In the genomic region with DNA sequence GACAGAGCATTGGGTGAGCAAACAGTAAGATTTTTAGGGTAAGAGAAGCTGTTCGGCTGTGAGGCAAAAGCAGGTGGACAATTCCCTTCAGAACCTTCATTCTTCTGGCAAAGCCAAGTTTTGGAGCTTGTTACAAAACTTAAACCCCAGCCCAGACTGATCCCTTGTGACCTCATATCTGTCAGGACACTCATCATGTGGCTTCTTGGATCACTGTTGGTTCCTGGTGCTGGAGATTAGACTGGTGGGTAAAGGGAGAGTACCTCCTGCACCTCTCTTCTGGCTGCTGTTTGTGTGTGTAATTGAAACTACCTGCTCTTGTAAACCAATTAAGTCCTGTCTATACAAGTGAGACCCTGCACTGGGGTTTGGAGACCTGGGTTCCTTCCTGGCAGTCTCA, we compare ENCODE assay signal across 13 cellular contexts. TPM values are rescaled to one million over a fixed set of nuclear protein-coding genes. Genes with fewer than 3 reads are reported as not detected.
A peak's percentile ranks its signal among the peaks of the same experiment; 100 is the strongest.
DNase-seq lines count a peak whose midpoint lies in the region; ATAC-seq and TF ChIP-seq lines count a peak whose summit lies in the region.
"Had no signal": no experiment of that assay in that cellular context is flagged by ENCODE, and none has a peak within 500 bp of the region (broad histone marks: within the 10 kb centered on the region; RNA-seq: fewer than 3 reads in every experiment).

No MANE protein-coding gene starts in this region.

- peak; percentile 40 for ATAC-seq in activated CD4-positive, alpha-beta T cell treated with anti-CD3 and anti-CD28 coated beads for 36 hours
- ATAC-seq in GM21515 (IDR thresholded peaks at IDR 0.05; ENCODE audit: unreplicated experiment): no peak
- ATAC-seq: T-helper 17 cell had no signal

- H3K36me3 Mint-ChIP-seq in activated CD4-positive, alpha-beta T cell treated with anti-CD3 and anti-CD28 coated beads for 36 hours (ENCODE audit: low read depth): peaks cover 10% of the 10 kb centered on the region
- H3K36me3 Mint-ChIP-seq in neural progenitor cell: peaks cover 11% of the 10 kb centered on the region

- peaks cover 62% of the 10 kb centered on the region for H3K4me1 Mint-ChIP-seq in activated CD4-positive, alpha-beta T cell treated with anti-CD3 and anti-CD28 coated beads for 36 hours
- H3K4me1 Mint-ChIP-seq in neural progenitor cell: peaks cover 33% of the 10 kb centered on the region

- no peak overlapping the region for H3K27ac Mint-ChIP-seq in activated CD4-positive, alpha-beta T cell treated with anti-CD3 and anti-CD28 coated beads for 36 hours
- H3K27ac Mint-ChIP-seq in neural progenitor cell: peak overlapping the region; percentile 79
- H3K27ac Mint-ChIP-seq: T-helper 17 cell had no signal

- intact Hi-C loops in activated CD4-positive, alpha-beta T cell treated with anti-CD3 and anti-CD28 coated beads for 36 hours (cut with DNase I, micrococcal nuclease): no loop called here
- intact Hi-C loops in mammary epithelial cell (cut with micrococcal nuclease): no loop called here

- H3K9me3 ChIP-seq in HEK293 (ENCODE audit: control insufficient read depth, insufficient read depth, low read depth, low read length) (no peaks in the 10 kb centered on the region), mammary epithelial cell (replicated peaks; ENCODE audit: insufficient read depth, low read length) (no peaks in the 10 kb centered on the region), neural progenitor cell (ENCODE audit: low read depth) (no peaks in the 10 kb centered on the region)
- H3K9me3 ChIP-seq: SJCRH30 had no signal

- POLR2A ChIA-PET in activated CD4-positive, alpha-beta T cell treated with anti-CD3 and anti-CD28 coated beads for 36 hours (lab: Charles Lee): no interaction called here
- POLR2A ChIA-PET in HEK293 (lab: Yijun Ruan, JAX): no interaction called here

- no peak overlapping the region for H3K4me2 ChIP-seq in mammary epithelial cell (ENCODE audit: insufficient read depth, low read depth, low read length)
- H3K4me2 ChIP-seq in neural progenitor cell: peak overlapping the region; percentile 22

- no peaks in the 10 kb centered on the region for H3K27me3 Mint-ChIP-seq in activated CD4-positive, alpha-beta T cell treated with anti-CD3 and anti-CD28 coated beads for 36 hours
- H3K27me3 Mint-ChIP-seq in neural progenitor cell (ENCODE audit: insufficient read depth, low read depth): no peaks in the 10 kb centered on the region
- H3K27me3 Mint-ChIP-seq: T-helper 17 cell had no signal

- H3K4me3 Mint-ChIP-seq in activated CD4-positive, alpha-beta T cell treated with anti-CD3 and anti-CD28 coated beads for 36 hours: no peak overlapping the region
- H3K4me3 Mint-ChIP-seq in neural progenitor cell: no peak overlapping the region
- H3K4me3 Mint-ChIP-seq: T-helper 17 cell had no signal

- no peak overlapping the region for H3K4me3 ChIP-seq in HEK293 (ENCODE audit: low read depth, low read length)
- H3K4me3 ChIP-seq in mammary epithelial cell (replicated peaks in 1 of 3; ENCODE audit: insufficient read depth in 1 of 3, low read depth in 2 of 3, low read length in 3 of 3): no peak overlapping the region
- no peak overlapping the region for H3K4me3 ChIP-seq in neural progenitor cell
- H3K4me3 ChIP-seq: SJCRH30 had no signal

- no TSS peak for BruUV-seq in mammary epithelial cell (replicated peaks; lab: Mats Ljungman, UMichigan)

- H3K9me3 Mint-ChIP-seq in activated CD4-positive, alpha-beta T cell treated with anti-CD3 and anti-CD28 coated beads for 36 hours (ENCODE audit: low read depth): no peaks in the 10 kb centered on the region
- H3K9me3 Mint-ChIP-seq in neural progenitor cell: no peaks in the 10 kb centered on the region

- H3K36me3 ChIP-seq in HEK293 (ENCODE audit: control insufficient read depth in 2 of 2, insufficient read depth in 1 of 2, low read length in 2 of 2): peaks cover 0 to 3% of the 10 kb centered on the region in 2 experiments; a peak in 1 of 3 replicates
- no peaks in the 10 kb centered on the region for H3K36me3 ChIP-seq in mammary epithelial cell (ENCODE audit: insufficient read depth, low read length)
- H3K36me3 ChIP-seq in neural progenitor cell: no peaks in the 10 kb centered on the region

- H3K4me1 ChIP-seq in HEK293 (ENCODE audit: control insufficient read depth, insufficient read depth, low read length): peaks cover 34% of the 10 kb centered on the region
- H3K4me1 ChIP-seq in mammary epithelial cell (ENCODE audit: insufficient read depth, low read length): peaks cover 23% of the 10 kb centered on the region
- peaks cover 30% of the 10 kb centered on the region for H3K4me1 ChIP-seq in neural progenitor cell

- peaks cover 100% of the 10 kb centered on the region for H3K79me2 ChIP-seq in mammary epithelial cell (ENCODE audit: insufficient read depth, low read length)
- peaks cover 100% of the 10 kb centered on the region for H3K79me2 ChIP-seq in neural progenitor cell (ENCODE audit: low read depth)

- H4K20me1 ChIP-seq in mammary epithelial cell (ENCODE audit: insufficient read depth, low read length) (peaks cover 36% of the 10 kb centered on the region), neural progenitor cell (ENCODE audit: low read depth) (peaks cover 97% of the 10 kb centered on the region)

- no peak for TF ChIP-seq CTCF in HEK293 (tag by site-specific recombination; IDR thresholded peaks at IDR 0.05)
- TF ChIP-seq CTCF in mammary epithelial cell (conservative IDR thresholded peaks at IDR 0.05 in 1 of 2, IDR thresholded peaks at IDR 0.05 in 1 of 2; ENCODE audit: extremely low read depth in 1 of 2, insufficient read depth in 1 of 2, low read depth in 1 of 2, low read length in 2 of 2): no peak
- no peak for TF ChIP-seq CTCF in neural progenitor cell (IDR thresholded peaks at IDR 0.05)

- H3K27me3 ChIP-seq in mammary epithelial cell (ENCODE audit: insufficient read depth, low read length): no peaks in the 10 kb centered on the region
- no peaks in the 10 kb centered on the region for H3K27me3 ChIP-seq in neural progenitor cell
- H3K27me3 ChIP-seq: SJCRH30 had no signal

- dilution Hi-C loops in mammary epithelial cell (cut with HindIII; ENCODE audit: low sequenced_read_pairs): no loop called here

- CTCF ChIA-PET in activated CD4-positive, alpha-beta T cell treated with anti-CD3 and anti-CD28 coated beads for 36 hours (lab: Charles Lee): interaction anchor here (1.2 kb wide), 1 partner anchor 17 kb away, joined by 3 read pairs; no protein-coding TSS in a partner anchor
- CTCF ChIA-PET in HEK293 (lab: Yijun Ruan, JAX): interaction anchor here (0.6 kb wide), 1 partner anchor 247 kb away, joined by 3 read pairs; no protein-coding TSS in a partner anchor
- CTCF ChIA-PET in mammary epithelial cell (lab: Charles Lee; ENCODE audit: low non-redundant PET): no interaction called here

- no peak for DNase-seq in activated CD4-positive, alpha-beta T cell treated with anti-CD3 and anti-CD28 coated beads for 36 hours
- no peak for DNase-seq in activated CD4-positive, alpha-beta T cell treated with anti-CD3 and anti-CD28 coated beads for 48 hours
- DNase-seq in mammary epithelial cell (no peak), neural progenitor cell (ENCODE audit: low spot score) (no peak), iPS-NIHi7 (ENCODE audit: extremely low spot score) (no peak), dermis blood vessel endothelial cell (no peak)
- DNase-seq: caudate nucleus; effector CD8-positive, alpha-beta T cell; SJCRH30; stimulated activated CD4-positive, alpha-beta T cell treated with anti-CD3 and anti-CD28 coated beads, Interleukin-2, amount 100 ng/mL, for 24 hours; T-helper 17 cell had no signal

- peaks cover 12% of the 10 kb centered on the region for H3F3A ChIP-seq in neural progenitor cell (ENCODE audit: low read depth)

- H2AFZ ChIP-seq in mammary epithelial cell (ENCODE audit: low read depth, low read length) (no peak overlapping the region), neural progenitor cell (replicated peaks) (no peak overlapping the region)

- no peak overlapping the region for H3K27ac ChIP-seq in HEK293 (ENCODE audit: extremely low read depth, low read depth, low read length)
- H3K27ac ChIP-seq in mammary epithelial cell (ENCODE audit: insufficient read depth, low read depth, low read length): no peak overlapping the region
- H3K27ac ChIP-seq in neural progenitor cell: peak overlapping the region; percentile 20
- H3K27ac ChIP-seq: SJCRH30 had no signal

- 100% methylated on average over 1 of the region's 1 CpG for WGBS in mammary epithelial cell (ENCODE audit: low coverage, missing lambda C conversion rate)

- H3K9ac ChIP-seq in mammary epithelial cell (ENCODE audit: insufficient read depth, low read length) (peak overlapping the region; percentile 20), neural progenitor cell (no peak overlapping the region)

- in situ Hi-C loops in mammary epithelial cell (cut with MboI; ENCODE audit: low sequenced_read_pairs in 2 of 2): no loop called here

TF ChIP-seq in HEK293, 187 proteins besides CTCF, POLR2A, EP300 and RAD21 (continues in another document):
- TF ChIP-seq, protein P1, sequence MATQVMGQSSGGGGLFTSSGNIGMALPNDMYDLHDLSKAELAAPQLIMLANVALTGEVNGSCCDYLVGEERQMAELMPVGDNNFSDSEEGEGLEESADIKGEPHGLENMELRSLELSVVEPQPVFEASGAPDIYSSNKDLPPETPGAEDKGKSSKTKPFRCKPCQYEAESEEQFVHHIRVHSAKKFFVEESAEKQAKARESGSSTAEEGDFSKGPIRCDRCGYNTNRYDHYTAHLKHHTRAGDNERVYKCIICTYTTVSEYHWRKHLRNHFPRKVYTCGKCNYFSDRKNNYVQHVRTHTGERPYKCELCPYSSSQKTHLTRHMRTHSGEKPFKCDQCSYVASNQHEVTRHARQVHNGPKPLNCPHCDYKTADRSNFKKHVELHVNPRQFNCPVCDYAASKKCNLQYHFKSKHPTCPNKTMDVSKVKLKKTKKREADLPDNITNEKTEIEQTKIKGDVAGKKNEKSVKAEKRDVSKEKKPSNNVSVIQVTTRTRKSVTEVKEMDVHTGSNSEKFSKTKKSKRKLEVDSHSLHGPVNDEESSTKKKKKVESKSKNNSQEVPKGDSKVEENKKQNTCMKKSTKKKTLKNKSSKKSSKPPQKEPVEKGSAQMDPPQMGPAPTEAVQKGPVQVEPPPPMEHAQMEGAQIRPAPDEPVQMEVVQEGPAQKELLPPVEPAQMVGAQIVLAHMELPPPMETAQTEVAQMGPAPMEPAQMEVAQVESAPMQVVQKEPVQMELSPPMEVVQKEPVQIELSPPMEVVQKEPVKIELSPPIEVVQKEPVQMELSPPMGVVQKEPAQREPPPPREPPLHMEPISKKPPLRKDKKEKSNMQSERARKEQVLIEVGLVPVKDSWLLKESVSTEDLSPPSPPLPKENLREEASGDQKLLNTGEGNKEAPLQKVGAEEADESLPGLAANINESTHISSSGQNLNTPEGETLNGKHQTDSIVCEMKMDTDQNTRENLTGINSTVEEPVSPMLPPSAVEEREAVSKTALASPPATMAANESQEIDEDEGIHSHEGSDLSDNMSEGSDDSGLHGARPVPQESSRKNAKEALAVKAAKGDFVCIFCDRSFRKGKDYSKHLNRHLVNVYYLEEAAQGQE (tag by site-specific recombination; IDR thresholded peaks at IDR 0.05): no peak
- no peak for TF ChIP-seq ZNF23 (tag by site-specific recombination; IDR thresholded peaks at IDR 0.05; ENCODE audit: borderline replicate concordance)

RNA-seq across cellular contexts. Expression of gene LARP1, which starts 21.0 kb away (rescaled TPM):
- total RNA-seq in activated CD4-positive, alpha-beta T cell treated with anti-CD3 and anti-CD28 coated beads for 36 hours: 100 to 1,000 TPM; 225 to 339 TPM
- total RNA-seq in mammary epithelial cell (100 to 1,000 TPM; 117 to 240 TPM), neural progenitor cell (ENCODE audit: low replicate concordance) (53.8 and 85.2 TPM in 2 replicates), dermis blood vessel endothelial cell (43.7 and 82.4 TPM in 2 replicates)
- polyA plus RNA-seq in mammary epithelial cell: 110 TPM
- 287 TPM for polyA minus RNA-seq in mammary epithelial cell
